Comparison of ENCODE assay signal across 22 cellular contexts in the genomic region with DNA sequence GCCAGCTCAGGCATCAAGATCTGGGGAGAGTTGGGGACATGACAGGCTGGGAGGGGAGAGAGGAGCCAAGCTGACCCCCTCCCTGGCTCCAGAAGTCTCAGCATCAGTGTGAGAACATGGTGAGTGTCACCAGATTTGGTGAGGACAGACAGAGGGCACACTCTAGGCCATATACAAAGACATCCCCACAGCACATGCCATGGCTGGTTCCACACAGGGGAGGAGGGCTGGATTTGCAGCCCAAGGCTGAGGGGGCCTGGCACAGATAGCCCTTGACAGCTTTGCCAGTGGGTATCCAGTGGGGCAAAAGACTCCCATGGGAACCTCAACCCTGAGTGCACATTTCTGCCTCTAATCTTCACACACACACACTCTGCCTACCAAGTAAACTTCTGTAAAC. TPM values are rescaled to one million over a fixed set of nuclear protein-coding genes. Genes with fewer than 3 reads are reported as not detected.
A peak's percentile ranks its signal among the peaks of the same experiment; 100 is the strongest.
DNase-seq lines count a peak whose midpoint lies in the region; ATAC-seq and TF ChIP-seq lines count a peak whose summit lies in the region.
"Had no signal": no experiment of that assay in that cellular context is flagged by ENCODE, and none has a peak within 500 bp of the region (broad histone marks: within the 10 kb centered on the region; RNA-seq: fewer than 3 reads in every experiment).

No MANE protein-coding gene starts in this region.

- in situ Hi-C loops in brain microvascular endothelial cell (cut with HindIII; ENCODE audit: low pct_ligation_motif_present, low sequenced_read_pairs): no loop called here

- H3K4me3 ChIP-seq in neutrophil (ENCODE audit: low read depth in 1 of 2, low read length in 1 of 2) (no peak overlapping the region), brain microvascular endothelial cell (ENCODE audit: low read depth, low read length) (no peak overlapping the region)
- H3K4me3 ChIP-seq: Peyer's patch, SJSA1 had no signal

- CTCF ChIA-PET in activated CD8-positive, alpha-beta T cell treated with anti-CD3 and anti-CD28 coated beads for 36 hours (lab: Charles Lee): interaction anchor here (1.0 to 2.7 kb wide), 5 partner anchors 11 to 19 kb away, joined by 3 to 12 read pairs (median 3); no protein-coding TSS in a partner anchor
- CTCF ChIA-PET in activated CD8-positive, alpha-beta T cell treated with anti-CD3 and anti-CD28 coated beads, Interleukin-2, amount 10 ng/mL, durations not matched to agents 7 days and 5 days (lab: Charles Lee): interaction anchor here (0.9 to 1.5 kb wide), 5 partner anchors 14 to 45 kb away, joined by 3 to 6 read pairs (median 4); no protein-coding TSS in a partner anchor

- H3K9me3 ChIP-seq in neutrophil: no peaks in the 10 kb centered on the region
- H3K9me3 ChIP-seq: Peyer's patch, SJSA1 had no signal

- no peak overlapping the region for H3K4me3 Mint-ChIP-seq in activated CD8-positive, alpha-beta T cell treated with anti-CD3 and anti-CD28 coated beads for 36 hours
- no peak overlapping the region for H3K4me3 Mint-ChIP-seq in activated CD8-positive, alpha-beta T cell treated with anti-CD3 and anti-CD28 coated beads, Interleukin-2, amount 10 ng/mL, durations not matched to agents 7 days and 5 days
- H3K4me3 Mint-ChIP-seq in CD14-positive monocyte (no peak overlapping the region), chondrocyte (ENCODE audit: unreplicated experiment) (no peak overlapping the region)
- H3K4me3 Mint-ChIP-seq in activated T-helper 2 cell treated with anti-CD3 and anti-CD28 coated beads, Interferon-gamma antibody, Interleukin-2, Interleukin-4, amounts not matched to agents 10 μg/mL and 5 μg/mL and 100 μg/mL, durations not matched to agents 14 hours and 24 hours and 36 hours (ENCODE audit: low read depth): no peak overlapping the region
- H3K4me3 Mint-ChIP-seq: CD8-positive, alpha-beta memory T cell had no signal

- POLR2A ChIA-PET in activated CD8-positive, alpha-beta T cell treated with anti-CD3 and anti-CD28 coated beads for 36 hours (lab: Charles Lee): interaction anchor here (1.1 to 1.2 kb wide), 2 partner anchors 9 to 16 kb away, joined by 3 to 4 read pairs; no protein-coding TSS in a partner anchor
- POLR2A ChIA-PET in activated CD8-positive, alpha-beta T cell treated with anti-CD3 and anti-CD28 coated beads, Interleukin-2, amount 10 ng/mL, durations not matched to agents 7 days and 5 days (lab: Charles Lee): interaction anchor here (1.2 kb wide), 1 partner anchor 15 kb away, joined by 4 read pairs; the partner anchor contains the start of gene PLCB2

- peaks cover 100% of the 10 kb centered on the region for H3K36me3 ChIP-seq in neutrophil
- H3K36me3 ChIP-seq in brain microvascular endothelial cell (replicated peaks): no peaks in the 10 kb centered on the region
- H3K36me3 ChIP-seq: Peyer's patch had no signal

- H3K9me3 Mint-ChIP-seq in activated CD8-positive, alpha-beta T cell treated with anti-CD3 and anti-CD28 coated beads for 36 hours: no peaks in the 10 kb centered on the region
- H3K9me3 Mint-ChIP-seq in activated CD8-positive, alpha-beta T cell treated with anti-CD3 and anti-CD28 coated beads, Interleukin-2, amount 10 ng/mL, durations not matched to agents 7 days and 5 days (ENCODE audit: insufficient read depth): no peaks in the 10 kb centered on the region
- H3K9me3 Mint-ChIP-seq in CD14-positive monocyte (no peaks in the 10 kb centered on the region), chondrocyte (ENCODE audit: low read depth) (no peaks in the 10 kb centered on the region)
- no peaks in the 10 kb centered on the region for H3K9me3 Mint-ChIP-seq in activated T-helper 2 cell treated with anti-CD3 and anti-CD28 coated beads, Interferon-gamma antibody, Interleukin-2, Interleukin-4, amounts not matched to agents 10 μg/mL and 5 μg/mL and 100 μg/mL, durations not matched to agents 14 hours and 24 hours and 36 hours
- H3K9me3 Mint-ChIP-seq: CD8-positive, alpha-beta memory T cell had no signal

- no peak for ATAC-seq in activated CD8-positive, alpha-beta T cell treated with anti-CD3 and anti-CD28 coated beads for 36 hours
- ATAC-seq in activated CD8-positive, alpha-beta T cell treated with anti-CD3 and anti-CD28 coated beads, Interleukin-2, amount 10 ng/mL, durations not matched to agents 7 days and 5 days: no peak
- no peak for ATAC-seq in GM21825 (IDR thresholded peaks at IDR 0.05; ENCODE audit: unreplicated experiment)

- H3K27me3 Mint-ChIP-seq in activated CD8-positive, alpha-beta T cell treated with anti-CD3 and anti-CD28 coated beads for 36 hours: no peaks in the 10 kb centered on the region
- no peaks in the 10 kb centered on the region for H3K27me3 Mint-ChIP-seq in activated CD8-positive, alpha-beta T cell treated with anti-CD3 and anti-CD28 coated beads, Interleukin-2, amount 10 ng/mL, durations not matched to agents 7 days and 5 days (ENCODE audit: low read depth)
- peaks cover 0 to 1% (median 1%) of the 10 kb centered on the region in 3 donors for H3K27me3 Mint-ChIP-seq in CD14-positive monocyte (ENCODE audit: low read depth in 3 of 3)
- peaks cover 6% of the 10 kb centered on the region for H3K27me3 Mint-ChIP-seq in chondrocyte (ENCODE audit: low read depth)
- no peaks in the 10 kb centered on the region for H3K27me3 Mint-ChIP-seq in activated T-helper 2 cell treated with anti-CD3 and anti-CD28 coated beads, Interferon-gamma antibody, Interleukin-2, Interleukin-4, amounts not matched to agents 10 μg/mL and 5 μg/mL and 100 μg/mL, durations not matched to agents 14 hours and 24 hours and 36 hours (ENCODE audit: low read depth)
- H3K27me3 Mint-ChIP-seq: CD8-positive, alpha-beta memory T cell had no signal

- H3K4me1 Mint-ChIP-seq in activated CD8-positive, alpha-beta T cell treated with anti-CD3 and anti-CD28 coated beads for 36 hours (ENCODE audit: low read depth): no peaks in the 10 kb centered on the region
- H3K4me1 Mint-ChIP-seq in activated CD8-positive, alpha-beta T cell treated with anti-CD3 and anti-CD28 coated beads, Interleukin-2, amount 10 ng/mL, durations not matched to agents 7 days and 5 days (ENCODE audit: low read depth): no peaks in the 10 kb centered on the region
- H3K4me1 Mint-ChIP-seq in CD14-positive monocyte (peaks cover 16% of the 10 kb centered on the region), chondrocyte (ENCODE audit: low read depth) (peaks cover 5% of the 10 kb centered on the region)
- no peaks in the 10 kb centered on the region for H3K4me1 Mint-ChIP-seq in activated T-helper 2 cell treated with anti-CD3 and anti-CD28 coated beads, Interferon-gamma antibody, Interleukin-2, Interleukin-4, amounts not matched to agents 10 μg/mL and 5 μg/mL and 100 μg/mL, durations not matched to agents 14 hours and 24 hours and 36 hours (ENCODE audit: low read depth)
- H3K4me1 Mint-ChIP-seq: CD8-positive, alpha-beta memory T cell had no signal

- H3K27ac ChIP-seq in neutrophil: peak overlapping the region; percentile 55
- H3K27ac ChIP-seq in brain microvascular endothelial cell: no peak overlapping the region
- H3K27ac ChIP-seq: Peyer's patch, SJSA1 had no signal

- intact Hi-C loops in activated CD8-positive, alpha-beta T cell treated with anti-CD3 and anti-CD28 coated beads for 36 hours (cut with micrococcal nuclease): no loop called here
- intact Hi-C loops in CD14-positive monocyte (cut with micrococcal nuclease): no loop called here
- intact Hi-C loops in activated T-helper 2 cell treated with anti-CD3 and anti-CD28 coated beads, Interferon-gamma antibody, Interleukin-2, Interleukin-4, amounts not matched to agents 10 μg/mL and 5 μg/mL and 100 μg/mL, durations not matched to agents 14 hours and 24 hours and 36 hours (cut with micrococcal nuclease): no loop called here

- peaks cover 7 to 8% of the 10 kb centered on the region in 2 experiments for H3K4me1 ChIP-seq in neutrophil (ENCODE audit: control insufficient read depth in 1 of 2, insufficient read depth in 1 of 2, low read depth in 1 of 2, low read length in 1 of 2)

- no peak for TF ChIP-seq CTCF in activated CD8-positive, alpha-beta T cell treated with anti-CD3 and anti-CD28 coated beads for 36 hours (IDR thresholded peaks at IDR 0.05)
- TF ChIP-seq CTCF in CD14-positive monocyte (IDR thresholded peaks at IDR 0.05): no peak
- TF ChIP-seq CTCF in chondrocyte (IDR thresholded peaks at IDR 0.05): no peak
- no peak for TF ChIP-seq CTCF in neutrophil (IDR thresholded peaks at IDR 0.05)
- no peak for TF ChIP-seq CTCF in brain microvascular endothelial cell (IDR thresholded peaks at IDR 0.05; ENCODE audit: low read depth, low read length, missing control alignments)

- no peaks in the 10 kb centered on the region for H3K27me3 ChIP-seq in neutrophil
- H3K27me3 ChIP-seq in brain microvascular endothelial cell (replicated peaks): peaks cover 8% of the 10 kb centered on the region
- H3K27me3 ChIP-seq: Peyer's patch, SJSA1 had no signal

- DNase-seq in activated CD8-positive, alpha-beta T cell treated with anti-CD3 and anti-CD28 coated beads for 36 hours: no peak
- no peak for DNase-seq in activated CD8-positive, alpha-beta T cell treated with anti-CD3 and anti-CD28 coated beads, Interleukin-2, amount 10 ng/mL, durations not matched to agents 7 days and 5 days
- DNase-seq in CD14-positive monocyte (ENCODE audit: low spot score) (no peak), chondrocyte (ENCODE audit: low spot score) (peak; percentile 27), brain microvascular endothelial cell (no peak)
- DNase-seq in activated T-helper 2 cell treated with anti-CD3 and anti-CD28 coated beads, Interferon-gamma antibody, Interleukin-2, Interleukin-4, amounts not matched to agents 10 μg/mL and 5 μg/mL and 100 μg/mL, durations not matched to agents 14 hours and 24 hours and 36 hours (ENCODE audit: low spot score): no peak
- DNase-seq: 8988T; C1 segment of cervical spinal cord; CD8-positive, alpha-beta memory T cell; Karpas-422; MV-4-11; NCI-H1694 treated with DMSO at 0.1 percent for 48 hours; NCI-H2081 treated with DMSO at 0.1 percent for 48 hours; NCI-H2171 treated with DMSO at 0.1 percent for 48 hours; NCI-H524 treated with DMSO at 0.1 percent for 48 hours; NCI-H82; Peyer's patch had no signal

- H3K27ac Mint-ChIP-seq in activated CD8-positive, alpha-beta T cell treated with anti-CD3 and anti-CD28 coated beads for 36 hours: peak overlapping the region; percentile 30
- no peak overlapping the region for H3K27ac Mint-ChIP-seq in activated CD8-positive, alpha-beta T cell treated with anti-CD3 and anti-CD28 coated beads, Interleukin-2, amount 10 ng/mL, durations not matched to agents 7 days and 5 days
- peak overlapping the region in 6 of 7 donors; percentile 14 to 84 (median 52) for H3K27ac Mint-ChIP-seq in CD14-positive monocyte
- H3K27ac Mint-ChIP-seq in chondrocyte (ENCODE audit: unreplicated experiment): no peak overlapping the region
- H3K27ac Mint-ChIP-seq in activated T-helper 2 cell treated with anti-CD3 and anti-CD28 coated beads, Interferon-gamma antibody, Interleukin-2, Interleukin-4, amounts not matched to agents 10 μg/mL and 5 μg/mL and 100 μg/mL, durations not matched to agents 14 hours and 24 hours and 36 hours: no peak overlapping the region

- H3K36me3 Mint-ChIP-seq in activated CD8-positive, alpha-beta T cell treated with anti-CD3 and anti-CD28 coated beads for 36 hours (ENCODE audit: low read depth): peaks cover 2% of the 10 kb centered on the region
- H3K36me3 Mint-ChIP-seq in activated CD8-positive, alpha-beta T cell treated with anti-CD3 and anti-CD28 coated beads, Interleukin-2, amount 10 ng/mL, durations not matched to agents 7 days and 5 days (ENCODE audit: low read depth): peaks cover 14% of the 10 kb centered on the region
- H3K36me3 Mint-ChIP-seq in CD14-positive monocyte (peaks cover 84 to 97% of the 10 kb centered on the region in 2 donors), chondrocyte (ENCODE audit: low read depth) (no peaks in the 10 kb centered on the region)
- peaks cover 29% of the 10 kb centered on the region for H3K36me3 Mint-ChIP-seq in activated T-helper 2 cell treated with anti-CD3 and anti-CD28 coated beads, Interferon-gamma antibody, Interleukin-2, Interleukin-4, amounts not matched to agents 10 μg/mL and 5 μg/mL and 100 μg/mL, durations not matched to agents 14 hours and 24 hours and 36 hours (ENCODE audit: low read depth)

RNA-seq across cellular contexts. Expression of gene ANKRD63, which starts 10.1 kb away (rescaled TPM):
- not detected for total RNA-seq in activated CD8-positive, alpha-beta T cell treated with anti-CD3 and anti-CD28 coated beads for 36 hours
- total RNA-seq in activated CD8-positive, alpha-beta T cell treated with anti-CD3 and anti-CD28 coated beads, Interleukin-2, amount 10 ng/mL, durations not matched to agents 7 days and 5 days: under 1 TPM in 1 of 2 experiments, not detected in 1; 0.37 TPM
- polyA plus RNA-seq in CD14-positive monocyte: not detected
- total RNA-seq in chondrocyte: 0.25 to 1.1 TPM in 2 of 3 replicates, not detected in the other
- 0.41 and 0.48 TPM in 2 replicates for total RNA-seq in activated T-helper 2 cell treated with anti-CD3 and anti-CD28 coated beads, Interferon-gamma antibody, Interleukin-2, Interleukin-4, amounts not matched to agents 10 μg/mL and 5 μg/mL and 100 μg/mL, durations not matched to agents 14 hours and 24 hours and 36 hours
- total RNA-seq: CD8-positive, alpha-beta memory T cell; M059J; OCI-LY7; Peyer's patch had no signal
- polyA plus RNA-seq: CD8-positive, alpha-beta memory T cell had no signal

RNA-seq across cellular contexts. Expression of gene PLCB2, which starts 14.7 kb away (rescaled TPM):
- total RNA-seq in activated CD8-positive, alpha-beta T cell treated with anti-CD3 and anti-CD28 coated beads for 36 hours: 10 to 100 TPM; 44.6 to 58.8 TPM
- 100 to 1,000 TPM; 133 to 160 TPM for total RNA-seq in activated CD8-positive, alpha-beta T cell treated with anti-CD3 and anti-CD28 coated beads, Interleukin-2, amount 10 ng/mL, durations not matched to agents 7 days and 5 days
- polyA plus RNA-seq in CD14-positive monocyte: 10 to 100 TPM; 56.5 to 74.5 TPM
- total RNA-seq in chondrocyte: 1.4 to 3.4 TPM (median 2.8 TPM) in 3 replicates
- total RNA-seq in activated T-helper 2 cell treated with anti-CD3 and anti-CD28 coated beads, Interferon-gamma antibody, Interleukin-2, Interleukin-4, amounts not matched to agents 10 μg/mL and 5 μg/mL and 100 μg/mL, durations not matched to agents 14 hours and 24 hours and 36 hours: 96.3 and 98.9 TPM in 2 replicates
- total RNA-seq: M059J had no signal

RNA-seq across cellular contexts. Expression of gene INAFM2, which starts 30.5 kb away (rescaled TPM):
- total RNA-seq in activated CD8-positive, alpha-beta T cell treated with anti-CD3 and anti-CD28 coated beads for 36 hours: 10 to 100 TPM; 15.0 to 16.9 TPM
- total RNA-seq in activated CD8-positive, alpha-beta T cell treated with anti-CD3 and anti-CD28 coated beads, Interleukin-2, amount 10 ng/mL, durations not matched to agents 7 days and 5 days: 1 to 10 TPM; 8.7 to 9.4 TPM
- polyA plus RNA-seq in CD14-positive monocyte: 1 to 10 TPM; 5.1 to 8.3 TPM
- 68.8 to 128 TPM (median 80.6 TPM) in 3 replicates for total RNA-seq in chondrocyte
- 16.7 and 17.9 TPM in 2 replicates for total RNA-seq in activated T-helper 2 cell treated with anti-CD3 and anti-CD28 coated beads, Interferon-gamma antibody, Interleukin-2, Interleukin-4, amounts not matched to agents 10 μg/mL and 5 μg/mL and 100 μg/mL, durations not matched to agents 14 hours and 24 hours and 36 hours

RNA-seq across cellular contexts. Expression of gene CCDC9B, which starts 47.7 kb away (rescaled TPM):
- total RNA-seq in activated CD8-positive, alpha-beta T cell treated with anti-CD3 and anti-CD28 coated beads for 36 hours: 1 to 10 TPM; 1.4 to 2.3 TPM
- under 1 TPM; 0.76 to 0.84 TPM for total RNA-seq in activated CD8-positive, alpha-beta T cell treated with anti-CD3 and anti-CD28 coated beads, Interleukin-2, amount 10 ng/mL, durations not matched to agents 7 days and 5 days
- polyA plus RNA-seq in CD14-positive monocyte: under 1 TPM; 0.13 to 0.39 TPM
- 55.4 to 60.0 TPM (median 58.0 TPM) in 3 replicates for total RNA-seq in chondrocyte
- 0.34 and 0.41 TPM in 2 replicates for total RNA-seq in activated T-helper 2 cell treated with anti-CD3 and anti-CD28 coated beads, Interferon-gamma antibody, Interleukin-2, Interleukin-4, amounts not matched to agents 10 μg/mL and 5 μg/mL and 100 μg/mL, durations not matched to agents 14 hours and 24 hours and 36 hours

RNA-seq across cellular contexts. Expression of gene PAK6, which starts 54.1 kb away (rescaled TPM):
- under 1 TPM; 0.67 to 0.83 TPM for total RNA-seq in activated CD8-positive, alpha-beta T cell treated with anti-CD3 and anti-CD28 coated beads for 36 hours
- 1 to 10 TPM; 1.2 to 1.4 TPM for total RNA-seq in activated CD8-positive, alpha-beta T cell treated with anti-CD3 and anti-CD28 coated beads, Interleukin-2, amount 10 ng/mL, durations not matched to agents 7 days and 5 days
- not detected for polyA plus RNA-seq in CD14-positive monocyte
- 0.37 to 0.41 TPM in 2 of 3 replicates, not detected in the other for total RNA-seq in chondrocyte
- 0.27 and 0.78 TPM in 2 replicates for total RNA-seq in activated T-helper 2 cell treated with anti-CD3 and anti-CD28 coated beads, Interferon-gamma antibody, Interleukin-2, Interleukin-4, amounts not matched to agents 10 μg/mL and 5 μg/mL and 100 μg/mL, durations not matched to agents 14 hours and 24 hours and 36 hours

Comparison
In these comparisons a context has a peak if more than half of its experiments do, and no peak if none do; other contexts are left out.
1. H3K27ac Mint-ChIP-seq: peak in activated CD8-positive, alpha-beta T cell treated with anti-CD3 and anti-CD28 coated beads for 36 hours (single experiment) and CD14-positive monocyte (6 of 7); none in activated CD8-positive, alpha-beta T cell treated with anti-CD3 and anti-CD28 coated beads, Interleukin-2, amount 10 ng/mL, durations not matched to agents 7 days and 5 days (single experiment), chondrocyte (single experiment) and activated T-helper 2 cell treated with anti-CD3 and anti-CD28 coated beads, Interferon-gamma antibody, Interleukin-2, Interleukin-4, amounts not matched to agents 10 μg/mL and 5 μg/mL and 100 μg/mL, durations not matched to agents 14 hours and 24 hours and 36 hours (single experiment).
2. RNA of gene PLCB2, which starts 14.7 kb away (total RNA-seq): 133 to 160 TPM in activated CD8-positive, alpha-beta T cell treated with anti-CD3 and anti-CD28 coated beads, Interleukin-2, amount 10 ng/mL, durations not matched to agents 7 days and 5 days, 96.3 to 98.9 TPM in activated T-helper 2 cell treated with anti-CD3 and anti-CD28 coated beads, Interferon-gamma antibody, Interleukin-2, Interleukin-4, amounts not matched to agents 10 μg/mL and 5 μg/mL and 100 μg/mL, durations not matched to agents 14 hours and 24 hours and 36 hours and 44.6 to 58.8 TPM in activated CD8-positive, alpha-beta T cell treated with anti-CD3 and anti-CD28 coated beads for 36 hours; 1.4 to 3.4 TPM in chondrocyte; every median in the first group is over 10 times any median in the second.